In genomic region chr10:102502029-102502336, GRCh38 we compare ENCODE assay signal across 9 cellular contexts. TPM values are rescaled to one million over a fixed set of nuclear protein-coding genes. Genes with fewer than 3 reads are reported as not detected.
A peak's percentile ranks its signal among the peaks of the same experiment; 100 is the strongest.
DNase-seq lines count a peak whose midpoint lies in the region; ATAC-seq and TF ChIP-seq lines count a peak whose summit lies in the region.
"Had no signal": no experiment of that assay in that cellular context is flagged by ENCODE, and none has a peak within 500 bp of the region (broad histone marks: within the 10 kb centered on the region; RNA-seq: fewer than 3 reads in every experiment).

No MANE protein-coding gene starts in this region.

- no peak overlapping the region for H2AK5ac ChIP-seq in mesenchymal stem cell (ENCODE audit: low read length, severe bottlenecking)

- H3K14ac ChIP-seq in mesenchymal stem cell (ENCODE audit: low read length in 2 of 2) = no peak overlapping the region

- no peak overlapping the region for H2BK12ac ChIP-seq in mesenchymal stem cell (ENCODE audit: low read length in 2 of 2)

- H3K36me3 ChIP-seq in endodermal cell (ENCODE audit: control insufficient read depth, insufficient read depth, low read length) (peaks cover 10% of the 10 kb centered on the region), mesenchymal stem cell (ENCODE audit: control insufficient read depth in 1 of 2, insufficient read depth in 2 of 2, low read depth in 1 of 2, low read length in 2 of 2) (peaks cover 3 to 6% of the 10 kb centered on the region in 2 experiments)

- peaks cover 11% of the 10 kb centered on the region for H3K4me1 ChIP-seq in endodermal cell (ENCODE audit: control insufficient read depth, insufficient read depth, low read length)
- peaks cover 14% of the 10 kb centered on the region for H3K4me1 ChIP-seq in mesenchymal stem cell (ENCODE audit: control insufficient read depth, insufficient read depth, low read depth, low read length)

- no peak overlapping the region for H2BK120ac ChIP-seq in mesenchymal stem cell (ENCODE audit: low read depth, low read length)

- peaks cover 12% of the 10 kb centered on the region for H3K79me1 ChIP-seq in mesenchymal stem cell (replicated peaks; ENCODE audit: low read length, poor library complexity, severe bottlenecking)

- H3K9me3 ChIP-seq in endodermal cell (ENCODE audit: control insufficient read depth, low read length) (no peaks in the 10 kb centered on the region), mesenchymal stem cell (ENCODE audit: control insufficient read depth, low read length) (no peaks in the 10 kb centered on the region)

- no peak overlapping the region for H3K4me2 ChIP-seq in mesenchymal stem cell (ENCODE audit: low read length, poor library complexity, severe bottlenecking)

- peak; percentile 70 for ATAC-seq in GM21381 (IDR thresholded peaks at IDR 0.05; ENCODE audit: unreplicated experiment)
- peak; percentile 76 for ATAC-seq in activated CD8-positive, alpha-beta memory T cell treated with anti-CD3 and anti-CD28 coated beads, Interleukin-2, amount 10 ng/mL, durations not matched to agents 7 days and 5 days

- DNase-seq in COLO829 (ENCODE audit: low spot score) (peak; percentile 93), HT1080 (ENCODE audit: low read depth) (peak; percentile 99), endodermal cell (peak; percentile 100), mesenchymal stem cell (peak; percentile 99)
- peak; percentile 98 for DNase-seq in NK-92 treated with Interleukin-12 subunit alpha and Interleukin-12 subunit beta, amount 100 ng/mL, for 24 hours (lab: John Stamatoyannopoulos, UW)
- peak; percentile 99 for DNase-seq in activated CD8-positive, alpha-beta memory T cell treated with anti-CD3 and anti-CD28 coated beads, Interleukin-2, amount 10 ng/mL, durations not matched to agents 7 days and 5 days
- peak; percentile 94 for DNase-seq in stimulated activated CD8-positive, alpha-beta memory T cell treated with anti-CD3 and anti-CD28 coated beads, Interleukin-12 subunit alpha, Interleukin-12 subunit beta, amount 100 ng/mL, for 24 hours (ENCODE audit: extremely low read depth)

- H3K18ac ChIP-seq in mesenchymal stem cell (ENCODE audit: low read depth in 1 of 2, low read length in 2 of 2) = peak overlapping the region in 1 of 2 experiments; percentile 70

- H3K27ac Mint-ChIP-seq in activated CD8-positive, alpha-beta memory T cell treated with anti-CD3 and anti-CD28 coated beads, Interleukin-2, amount 10 ng/mL, durations not matched to agents 7 days and 5 days = no peak overlapping the region
- H3K27ac Mint-ChIP-seq in endodermal cell = no peak overlapping the region

- no peaks in the 10 kb centered on the region for H3K27me3 Mint-ChIP-seq in activated CD8-positive, alpha-beta memory T cell treated with anti-CD3 and anti-CD28 coated beads, Interleukin-2, amount 10 ng/mL, durations not matched to agents 7 days and 5 days
- peaks cover 12% of the 10 kb centered on the region for H3K27me3 Mint-ChIP-seq in endodermal cell (ENCODE audit: insufficient read depth)

- no peak overlapping the region for H3K4me3 Mint-ChIP-seq in activated CD8-positive, alpha-beta memory T cell treated with anti-CD3 and anti-CD28 coated beads, Interleukin-2, amount 10 ng/mL, durations not matched to agents 7 days and 5 days
- H3K4me3 Mint-ChIP-seq in endodermal cell = no peak overlapping the region

- H2BK5ac ChIP-seq in mesenchymal stem cell (ENCODE audit: low read depth, low read length, poor library complexity, severe bottlenecking) = no peak overlapping the region

- peak overlapping the region in 1 of 2 experiments; percentile 62 for H3K4ac ChIP-seq in mesenchymal stem cell (ENCODE audit: low read depth in 1 of 2, low read length in 2 of 2)

- WGBS in endodermal cell (ENCODE audit: insufficient coverage in 1 of 2, insufficient read length in 1 of 2), 2 experiments = 0 to 2% methylated on average over 5 to 19 of the region's 19 CpGs
- under 1% methylated on average over 14 of the region's 19 CpGs for WGBS in mesenchymal stem cell

- peak overlapping the region; percentile 99 for H3K4me3 ChIP-seq in endodermal cell (ENCODE audit: low read length)
- peak overlapping the region; percentile 76 to 91 for H3K4me3 ChIP-seq in mesenchymal stem cell (ENCODE audit: insufficient read depth in 1 of 2, low read depth in 1 of 2, low read length in 2 of 2)

- no peaks in the 10 kb centered on the region for H3K9me3 Mint-ChIP-seq in activated CD8-positive, alpha-beta memory T cell treated with anti-CD3 and anti-CD28 coated beads, Interleukin-2, amount 10 ng/mL, durations not matched to agents 7 days and 5 days (ENCODE audit: low read depth)
- no peaks in the 10 kb centered on the region for H3K9me3 Mint-ChIP-seq in endodermal cell

- no peak for TF ChIP-seq CTCF in endodermal cell (conservative IDR thresholded peaks at IDR 0.05)

- H3K9ac ChIP-seq in endodermal cell (ENCODE audit: extremely low read depth, low read length, poor library complexity, severe bottlenecking) (peak overlapping the region; percentile 82), mesenchymal stem cell (ENCODE audit: low read length) (peak overlapping the region; percentile 92)

- no peak overlapping the region for H4K8ac ChIP-seq in mesenchymal stem cell (ENCODE audit: low read length)

- peak overlapping the region; percentile 94 for H3K27ac ChIP-seq in endodermal cell (ENCODE audit: low read depth, low read length)
- H3K27ac ChIP-seq in mesenchymal stem cell (ENCODE audit: low read length, poor library complexity, severe bottlenecking) = peak overlapping the region; percentile 60

- CTCF ChIA-PET in activated CD8-positive, alpha-beta memory T cell treated with anti-CD3 and anti-CD28 coated beads, Interleukin-2, amount 10 ng/mL, durations not matched to agents 7 days and 5 days (lab: Charles Lee) = interaction anchor here (0.9 to 10.5 kb wide), 15 partner anchors 10 to 332 kb away, joined by 3 to 138 read pairs (median 4); partner anchors contain the start of gene TRIM8

- H2BK15ac ChIP-seq in mesenchymal stem cell (ENCODE audit: low read depth, poor library complexity, severe bottlenecking) = no peak overlapping the region

- H3K27me3 ChIP-seq in endodermal cell (ENCODE audit: control insufficient read depth, insufficient read depth, low read length, poor library complexity, severe bottlenecking) = no peaks in the 10 kb centered on the region
- no peaks in the 10 kb centered on the region for H3K27me3 ChIP-seq in mesenchymal stem cell (ENCODE audit: control insufficient read depth in 1 of 2, insufficient read depth in 1 of 2, low read length in 2 of 2)

- no peak overlapping the region for H3K23ac ChIP-seq in mesenchymal stem cell (ENCODE audit: low read length in 2 of 2)

- H2AFZ ChIP-seq in mesenchymal stem cell (ENCODE audit: low read depth, low read length) = no peak overlapping the region

- peaks cover 28% of the 10 kb centered on the region for H3K4me1 Mint-ChIP-seq in activated CD8-positive, alpha-beta memory T cell treated with anti-CD3 and anti-CD28 coated beads, Interleukin-2, amount 10 ng/mL, durations not matched to agents 7 days and 5 days
- peaks cover 16% of the 10 kb centered on the region for H3K4me1 Mint-ChIP-seq in endodermal cell

- H3K36me3 Mint-ChIP-seq in activated CD8-positive, alpha-beta memory T cell treated with anti-CD3 and anti-CD28 coated beads, Interleukin-2, amount 10 ng/mL, durations not matched to agents 7 days and 5 days = no peaks in the 10 kb centered on the region
- H3K36me3 Mint-ChIP-seq in endodermal cell (ENCODE audit: low read depth) = peaks cover 7% of the 10 kb centered on the region

- no peak overlapping the region for H4K91ac ChIP-seq in mesenchymal stem cell (ENCODE audit: low read length)

RNA-seq across cellular contexts. Expression of gene ACTR1A, which starts 0.5 kb away (rescaled TPM):
- total RNA-seq in HT1080 (2014; rRNA removed; shearing (Covaris generic)) = 111 and 124 TPM in 2 replicates
- polyA plus RNA-seq in HT1080 (2015; cell fraction: cytosol; rRNA removed) = 77.5 and 80.3 TPM in 2 replicates
- polyA plus RNA-seq in HT1080 (2015; cell fraction: nucleus; rRNA removed) = 89.7 and 98.0 TPM in 2 replicates
- 10 to 100 TPM; 72.2 to 86.7 TPM for total RNA-seq in activated CD8-positive, alpha-beta memory T cell treated with anti-CD3 and anti-CD28 coated beads, Interleukin-2, amount 10 ng/mL, durations not matched to agents 7 days and 5 days
- total RNA-seq in endodermal cell = 100 to 1,000 TPM in 1 of 2 donors, 10 to 100 TPM in 1; 91.6 to 114 TPM
- 128 TPM for polyA plus RNA-seq in endodermal cell (2013, experiment 1 of 2)
- 120 TPM for polyA plus RNA-seq in endodermal cell (2013, experiment 2 of 2)
- polyA plus RNA-seq in mesenchymal stem cell (2013, experiment 1 of 2) = 87.9 TPM
- 88.7 TPM for polyA plus RNA-seq in mesenchymal stem cell (2013, experiment 2 of 2)

RNA-seq across cellular contexts. Expression of gene SUFU, which starts 1.8 kb away (rescaled TPM):
- 6.5 and 9.7 TPM in 2 replicates for total RNA-seq in HT1080 (2014; rRNA removed; shearing (Covaris generic))
- 16.8 TPM in 2 replicates for polyA plus RNA-seq in HT1080 (2015; cell fraction: cytosol; rRNA removed)
- polyA plus RNA-seq in HT1080 (2015; cell fraction: nucleus; rRNA removed) = 21.5 and 23.1 TPM in 2 replicates
- 10 to 100 TPM in 1 of 2 experiments, 1 to 10 TPM in 1; 9.8 to 12.9 TPM for total RNA-seq in activated CD8-positive, alpha-beta memory T cell treated with anti-CD3 and anti-CD28 coated beads, Interleukin-2, amount 10 ng/mL, durations not matched to agents 7 days and 5 days
- 10 to 100 TPM; 19.1 to 20.6 TPM for total RNA-seq in endodermal cell
- polyA plus RNA-seq in endodermal cell (2013, experiment 1 of 2) = 18.1 TPM
- 17.4 TPM for polyA plus RNA-seq in endodermal cell (2013, experiment 2 of 2)
- 11.6 TPM for polyA plus RNA-seq in mesenchymal stem cell (2013, experiment 1 of 2)
- 11.5 TPM for polyA plus RNA-seq in mesenchymal stem cell (2013, experiment 2 of 2)

RNA-seq across cellular contexts. Expression of gene C10orf95, which starts 50.6 kb away (rescaled TPM):
- 0.37 TPM in 1 of 2 replicates, not detected in the other for total RNA-seq in HT1080 (2014; rRNA removed; shearing (Covaris generic))
- 0.35 TPM in 1 of 2 replicates, not detected in the other for polyA plus RNA-seq in HT1080 (2015; cell fraction: cytosol; rRNA removed)
- polyA plus RNA-seq in HT1080 (2015; cell fraction: nucleus; rRNA removed) = not detected in 2 replicates
- total RNA-seq in activated CD8-positive, alpha-beta memory T cell treated with anti-CD3 and anti-CD28 coated beads, Interleukin-2, amount 10 ng/mL, durations not matched to agents 7 days and 5 days = under 1 TPM in 1 of 2 experiments, not detected in 1; 0.35 TPM
- under 1 TPM; 0.35 to 0.93 TPM for total RNA-seq in endodermal cell
- polyA plus RNA-seq in endodermal cell (2013, experiment 1 of 2) = not detected
- polyA plus RNA-seq in endodermal cell (2013, experiment 2 of 2) = 0.25 TPM
- polyA plus RNA-seq in mesenchymal stem cell (2013, experiment 1 of 2) = not detected
- 0.03 TPM for polyA plus RNA-seq in mesenchymal stem cell (2013, experiment 2 of 2)
- total RNA-seq: subcutaneous adipose tissue had no signal

Comparison
In these comparisons a context has a peak if more than half of its experiments do, and no peak if none do; other contexts are left out.
1. Peak in every context shown above with its lines: DNase-seq, ATAC-seq, H3K4me3 ChIP-seq and H3K27ac ChIP-seq.